In genomic region chr21:38985423-38986378, GRCh38 we compare ENCODE assay signal across 1 cellular context.
A peak's percentile ranks its signal among the peaks of the same experiment; 100 is the strongest.
TF ChIP-seq lines count a peak whose summit lies in the region.

No MANE protein-coding gene starts in this region.

TF ChIP-seq in HEK293, 187 proteins besides CTCF, POLR2A, EP300 and RAD21 (continued from another document and continues in another):
- no peak for TF ChIP-seq ZNF280C (tag by site-specific recombination; IDR thresholded peaks at IDR 0.05)
- 0 out of 2 replicates have a peak, but pooled peaks have one; percentile 10 for TF ChIP-seq ZNF623 (tag by site-specific recombination; IDR thresholded peaks at IDR 0.05)
- peak; percentile 84 for TF ChIP-seq OVOL3 (tag by site-specific recombination; IDR thresholded peaks at IDR 0.05)
- no peak for TF ChIP-seq ZNF544 (tag by site-specific recombination; IDR thresholded peaks at IDR 0.05)
- peak; percentile 55; the same call in 1 of the 2 replicates for TF ChIP-seq ZFP69B (tag by site-specific recombination; IDR thresholded peaks at IDR 0.05)
- peak; percentile 59; the same call in 1 of the 2 replicates for TF ChIP-seq BCL6B (tag by site-specific recombination; IDR thresholded peaks at IDR 0.05)
- TF ChIP-seq MZF1 (tag by site-specific recombination; IDR thresholded peaks at IDR 0.05; ENCODE audit: borderline replicate concordance), result peak; percentile 13; the same call in 1 of the 2 replicates
- TF ChIP-seq REPIN1 (tag by site-specific recombination; IDR thresholded peaks at IDR 0.05; ENCODE audit: low read depth), result peak; percentile 61; the same call in 1 of the 2 replicates
- TF ChIP-seq ZNF10 (tag by site-specific recombination; IDR thresholded peaks at IDR 0.05), result peak; percentile 37; the same call in 1 of the 2 replicates
- no peak for TF ChIP-seq ZNF488 (tag by site-specific recombination; IDR thresholded peaks at IDR 0.05)
- TF ChIP-seq ZNF518A (tag by site-specific recombination; conservative IDR thresholded peaks at IDR 0.05; ENCODE audit: low read depth), result peak; percentile 19; the same call in 1 of the 2 replicates
- no peak for TF ChIP-seq REST (tag by site-specific recombination; IDR thresholded peaks at IDR 0.05)
- peak; percentile 89 for TF ChIP-seq KLF1 (tag by site-specific recombination; IDR thresholded peaks at IDR 0.05)
- TF ChIP-seq ZNF707 (tag by site-specific recombination; IDR thresholded peaks at IDR 0.05), result no peak
- 0 out of 2 replicates have a peak, but pooled peaks have one; percentile 19 for TF ChIP-seq ZNF791 (tag by site-specific recombination; IDR thresholded peaks at IDR 0.05)
- peak; percentile 93 for TF ChIP-seq EGR2 (tag by site-specific recombination; IDR thresholded peaks at IDR 0.05; ENCODE audit: low read depth)
- no peak for TF ChIP-seq ZNF624 (tag by site-specific recombination; IDR thresholded peaks at IDR 0.05)
- peak; percentile 92 for TF ChIP-seq PRDM4 (tag by site-specific recombination; IDR thresholded peaks at IDR 0.05)
- TF ChIP-seq ZBTB7A (tag by site-specific recombination; IDR thresholded peaks at IDR 0.05; ENCODE audit: low read depth), result peak; percentile 28; the same call in 1 of the 2 replicates
- TF ChIP-seq ZNF549 (tag by site-specific recombination; IDR thresholded peaks at IDR 0.05), result no peak
- no peak for TF ChIP-seq ZNF132 (tag by site-specific recombination; IDR thresholded peaks at IDR 0.05; ENCODE audit: borderline replicate concordance)
- peak; percentile 62; the same call in 1 of the 2 replicates for TF ChIP-seq GFI1B (tag by site-specific recombination; IDR thresholded peaks at IDR 0.05)
- TF ChIP-seq ZNF610 (tag by site-specific recombination; IDR thresholded peaks at IDR 0.05; ENCODE audit: borderline replicate concordance), result 0 out of 2 replicates have a peak, but pooled peaks have one; percentile 72
- no peak for TF ChIP-seq ZNF350 (tag by site-specific recombination; IDR thresholded peaks at IDR 0.05)
- TF ChIP-seq ZNF423 (tag by site-specific recombination; IDR thresholded peaks at IDR 0.05), result peak; percentile 79
- TF ChIP-seq ZNF747 (tag by site-specific recombination; IDR thresholded peaks at IDR 0.05), result no peak
- no peak; the same call in 1 of the 2 replicates for TF ChIP-seq ATF2 (tag by site-specific recombination; IDR thresholded peaks at IDR 0.05; ENCODE audit: low read depth)
- no peak for TF ChIP-seq ZNF214 (tag by site-specific recombination; IDR thresholded peaks at IDR 0.05; ENCODE audit: borderline replicate concordance)
- TF ChIP-seq ZBTB21 (tag by site-specific recombination; IDR thresholded peaks at IDR 0.05), result peak; percentile 82
- peak; percentile 95 for TF ChIP-seq PATZ1 (tag by site-specific recombination; IDR thresholded peaks at IDR 0.05)
- no peak for TF ChIP-seq ZNF140 (tag by site-specific recombination; IDR thresholded peaks at IDR 0.05)
- no peak for TF ChIP-seq TCF7L2 (IDR thresholded peaks at IDR 0.05; ENCODE audit: borderline replicate concordance, low read depth, low read length)
- TF ChIP-seq ZNF362 (tag by site-specific recombination; IDR thresholded peaks at IDR 0.05), result no peak
- no peak for TF ChIP-seq ZNF114 (tag by site-specific recombination; IDR thresholded peaks at IDR 0.05)
- 0 out of 2 replicates have a peak, but pooled peaks have one; percentile 6 for TF ChIP-seq ZNF146 (tag by site-specific recombination; IDR thresholded peaks at IDR 0.05)
- TF ChIP-seq ZNF324 (tag by site-specific recombination; IDR thresholded peaks at IDR 0.05), result peak; percentile 70
- no peak; the same call in 1 of the 2 replicates for TF ChIP-seq SP2 (tag by site-specific recombination; IDR thresholded peaks at IDR 0.05)
- TF ChIP-seq ZNF112 (tag by site-specific recombination; IDR thresholded peaks at IDR 0.05), result no peak
- TF ChIP-seq PRDM1 (tag by site-specific recombination; IDR thresholded peaks at IDR 0.05), result no peak; the same call in 1 of the 2 replicates
- TF ChIP-seq ZNF221 (tag by site-specific recombination; IDR thresholded peaks at IDR 0.05; ENCODE audit: borderline replicate concordance), result no peak
